ENCODE assay signal across 8 cellular contexts in the genomic region with DNA sequence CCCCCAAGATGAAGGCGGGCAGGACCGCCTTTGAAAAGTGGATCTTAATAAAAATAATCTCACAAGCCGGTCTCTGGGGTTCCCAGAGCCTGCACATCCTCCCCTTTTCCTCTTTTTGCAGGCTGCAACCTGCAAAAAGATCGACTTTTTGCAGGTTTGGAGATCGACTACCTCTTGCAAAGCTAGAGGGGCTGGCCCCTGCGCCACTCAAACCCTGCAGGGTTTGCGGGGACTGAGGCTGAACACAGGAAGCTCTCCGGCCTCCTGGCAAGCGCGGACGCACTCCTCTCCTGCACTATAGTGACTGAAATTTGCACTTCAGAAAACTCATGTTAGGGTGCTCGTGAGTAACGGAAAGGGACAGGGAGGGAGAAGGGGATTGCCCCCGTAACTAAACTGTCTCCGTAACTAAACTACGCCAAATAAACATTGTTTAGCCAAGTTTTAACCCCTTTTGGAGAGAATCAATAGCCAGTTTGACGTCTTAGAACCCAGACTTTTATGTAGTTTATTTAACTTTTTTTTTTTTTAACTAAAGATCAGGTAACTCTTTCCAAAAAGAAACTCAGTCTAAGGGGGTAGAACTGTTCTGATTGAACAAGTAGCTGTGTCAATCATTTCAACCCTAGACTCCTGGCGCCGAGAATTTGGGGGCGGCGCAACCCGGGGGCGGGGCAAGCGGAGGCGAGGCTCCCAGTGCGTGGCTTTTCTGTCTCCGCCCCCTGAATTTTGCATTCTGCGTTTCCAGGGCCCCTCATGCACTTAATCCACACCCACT. TPM values are rescaled to one million over a fixed set of nuclear protein-coding genes. Genes with fewer than 3 reads are reported as not detected.
DNase-seq lines count a peak whose midpoint lies in the region; ATAC-seq and TF ChIP-seq lines count a peak whose summit lies in the region.

No MANE protein-coding gene starts in this region.

- no peaks in the 10 kb centered on the region for H3K79me2 ChIP-seq in GM23248 (ENCODE audit: insufficient read depth)

- 1 to 2% methylated on average over 28 of the region's 28 CpGs for WGBS in GM23248 (ENCODE audit: low coverage in 1 of 2, low lambda C conversion rate in 2 of 2, missing lambda C conversion rate in 2 of 2), 2 experiments
- 2% methylated on average over 28 of the region's 28 CpGs for WGBS in liver

- ATAC-seq in HG03108 (IDR thresholded peaks at IDR 0.05; ENCODE audit: unreplicated experiment): no peak

- peak overlapping the region; percentile 68 for H3K27ac Mint-ChIP-seq in activated CD4-positive, alpha-beta T cell treated with anti-CD3 and anti-CD28 coated beads, Interleukin-2, amount 10 ng/mL, durations not matched to agents 7 days and 5 days

- POLR2A ChIA-PET in activated CD4-positive, alpha-beta T cell treated with anti-CD3 and anti-CD28 coated beads, Interleukin-2, amount 10 ng/mL, durations not matched to agents 7 days and 5 days (lab: Charles Lee): interaction anchor here (0.7 kb wide), 1 partner anchor 165 kb away, joined by 3 read pairs; no protein-coding TSS in a partner anchor

- H3K4me2 ChIP-seq in GM23248 (ENCODE audit: unreplicated experiment): peak overlapping the region; percentile 87

- peak overlapping the region; percentile 58 for H2AFZ ChIP-seq in GM23248

- peak overlapping the region; percentile 71 for H3K4me3 Mint-ChIP-seq in activated CD4-positive, alpha-beta T cell treated with anti-CD3 and anti-CD28 coated beads, Interleukin-2, amount 10 ng/mL, durations not matched to agents 7 days and 5 days

- no peaks in the 10 kb centered on the region for H3K9me3 ChIP-seq in GM23248 (ENCODE audit: low read depth)
- H3K9me3 ChIP-seq in liver (ENCODE audit: control insufficient read depth in 4 of 4, low read length in 3 of 4): no peaks in the 10 kb centered on the region

- H3K4me3 ChIP-seq in GM23248: peak overlapping the region; percentile 81
- H3K4me3 ChIP-seq in liver (ENCODE audit: low read depth in 1 of 3, low read length in 3 of 3): peak overlapping the region in 2 of 3 donors; percentile 16 to 23

- H3K4me1 Mint-ChIP-seq in activated CD4-positive, alpha-beta T cell treated with anti-CD3 and anti-CD28 coated beads, Interleukin-2, amount 10 ng/mL, durations not matched to agents 7 days and 5 days: peaks cover 29% of the 10 kb centered on the region

- H3K36me3 Mint-ChIP-seq in activated CD4-positive, alpha-beta T cell treated with anti-CD3 and anti-CD28 coated beads, Interleukin-2, amount 10 ng/mL, durations not matched to agents 7 days and 5 days (ENCODE audit: low read depth): no peaks in the 10 kb centered on the region

- peak; percentile 56 for DNase-seq in AG08395 (ENCODE audit: low spot score)
- peak; percentile 75 for DNase-seq in GM23248
- peak; percentile 86 for DNase-seq in NCI-H2196 (lab: John Stamatoyannopoulos, UW; ENCODE audit: unreplicated experiment)
- DNase-seq in activated CD4-positive, alpha-beta T cell treated with anti-CD3 and anti-CD28 coated beads, Interleukin-2, amount 10 ng/mL, durations not matched to agents 7 days and 5 days: peak; percentile 74
- DNase-seq in dedifferentiated amniotic fluid mesenchymal stem cell (ENCODE audit: extremely low spot score): peak; percentile 79
- DNase-seq in stimulated activated CD4-positive, alpha-beta T cell treated with anti-CD3 and anti-CD28 coated beads, Interleukin-4, amount 100 ng/mL, for 24 hours: peak; percentile 47

- H3K9ac ChIP-seq in GM23248: peak overlapping the region; percentile 74
- H3K9ac ChIP-seq in liver (ENCODE audit: low read depth in 1 of 2, low read length in 2 of 2): peak overlapping the region in 1 of 2 donors; percentile 63

- CTCF ChIA-PET in activated CD4-positive, alpha-beta T cell treated with anti-CD3 and anti-CD28 coated beads, Interleukin-2, amount 10 ng/mL, durations not matched to agents 7 days and 5 days (lab: Charles Lee): interaction anchor here (1.0 to 1.8 kb wide), 3 partner anchors 15 to 1063 kb away, joined by 3 to 5 read pairs (median 3); no protein-coding TSS in a partner anchor

- H3K36me3 ChIP-seq in GM23248 (ENCODE audit: low read depth) (no peaks in the 10 kb centered on the region), liver (ENCODE audit: control insufficient read depth in 4 of 4, insufficient read depth in 3 of 4, low read depth in 1 of 4, low read length in 3 of 4) (no peaks in the 10 kb centered on the region)

- H3K9me2 ChIP-seq in GM23248 (ENCODE audit: insufficient read depth): no peaks in the 10 kb centered on the region

- H3F3A ChIP-seq in GM23248 (ENCODE audit: insufficient read depth): peaks cover 13% of the 10 kb centered on the region

- TF ChIP-seq RAD21 in liver (IDR thresholded peaks at IDR 0.05): no peak

- TF ChIP-seq CTCF in liver (IDR thresholded peaks at IDR 0.05; ENCODE audit: low read depth, low read length, missing input control): no peak

- peaks cover 76% of the 10 kb centered on the region for H3K27me3 Mint-ChIP-seq in activated CD4-positive, alpha-beta T cell treated with anti-CD3 and anti-CD28 coated beads, Interleukin-2, amount 10 ng/mL, durations not matched to agents 7 days and 5 days

- H3K9me3 Mint-ChIP-seq in activated CD4-positive, alpha-beta T cell treated with anti-CD3 and anti-CD28 coated beads, Interleukin-2, amount 10 ng/mL, durations not matched to agents 7 days and 5 days: no peaks in the 10 kb centered on the region

- H3K4me1 ChIP-seq in GM23248 (ENCODE audit: insufficient read depth) (peaks cover 16% of the 10 kb centered on the region), liver (ENCODE audit: control insufficient read depth in 4 of 4, insufficient read depth in 4 of 4, low read length in 3 of 4) (peaks cover 12 to 29% (median 19%) of the 10 kb centered on the region in 4 donors)

- peak overlapping the region; percentile 14 for H3K27ac ChIP-seq in GM23248
- no peak overlapping the region for H3K27ac ChIP-seq in liver (ENCODE audit: low read depth in 1 of 2, low read length in 2 of 2)

- H4K20me1 ChIP-seq in GM23248 (ENCODE audit: insufficient read depth): no peaks in the 10 kb centered on the region

- no peaks in the 10 kb centered on the region for H3K27me3 ChIP-seq in GM23248 (replicated peaks; ENCODE audit: insufficient read depth)
- H3K27me3 ChIP-seq in liver (ENCODE audit: control insufficient read depth in 4 of 4, insufficient read depth in 4 of 4, low read length in 3 of 4): peaks cover 0 to 14% (median 9%) of the 10 kb centered on the region in 4 donors

- in situ Hi-C loops in GM23248 (cut with MboI): loop anchor here (10.0 kb wide), 1 partner anchor 822 kb away; no protein-coding TSS in a partner anchor

TF ChIP-seq in liver, 16 proteins besides CTCF, POLR2A, EP300 and RAD21 (continues in another document):
- no peak for TF ChIP-seq TAF1 (conservative IDR thresholded peaks at IDR 0.05)
- no peak for TF ChIP-seq SP1 (IDR thresholded peaks at IDR 0.05)
- no peak for TF ChIP-seq GABPA (IDR thresholded peaks at IDR 0.05 in 1 of 2, conservative IDR thresholded peaks at IDR 0.05 in 1 of 2)
- no peak for TF ChIP-seq FOXA1 (IDR thresholded peaks at IDR 0.05)
- no peak for TF ChIP-seq FOXA2 (IDR thresholded peaks at IDR 0.05)
- TF ChIP-seq, protein P1, sequence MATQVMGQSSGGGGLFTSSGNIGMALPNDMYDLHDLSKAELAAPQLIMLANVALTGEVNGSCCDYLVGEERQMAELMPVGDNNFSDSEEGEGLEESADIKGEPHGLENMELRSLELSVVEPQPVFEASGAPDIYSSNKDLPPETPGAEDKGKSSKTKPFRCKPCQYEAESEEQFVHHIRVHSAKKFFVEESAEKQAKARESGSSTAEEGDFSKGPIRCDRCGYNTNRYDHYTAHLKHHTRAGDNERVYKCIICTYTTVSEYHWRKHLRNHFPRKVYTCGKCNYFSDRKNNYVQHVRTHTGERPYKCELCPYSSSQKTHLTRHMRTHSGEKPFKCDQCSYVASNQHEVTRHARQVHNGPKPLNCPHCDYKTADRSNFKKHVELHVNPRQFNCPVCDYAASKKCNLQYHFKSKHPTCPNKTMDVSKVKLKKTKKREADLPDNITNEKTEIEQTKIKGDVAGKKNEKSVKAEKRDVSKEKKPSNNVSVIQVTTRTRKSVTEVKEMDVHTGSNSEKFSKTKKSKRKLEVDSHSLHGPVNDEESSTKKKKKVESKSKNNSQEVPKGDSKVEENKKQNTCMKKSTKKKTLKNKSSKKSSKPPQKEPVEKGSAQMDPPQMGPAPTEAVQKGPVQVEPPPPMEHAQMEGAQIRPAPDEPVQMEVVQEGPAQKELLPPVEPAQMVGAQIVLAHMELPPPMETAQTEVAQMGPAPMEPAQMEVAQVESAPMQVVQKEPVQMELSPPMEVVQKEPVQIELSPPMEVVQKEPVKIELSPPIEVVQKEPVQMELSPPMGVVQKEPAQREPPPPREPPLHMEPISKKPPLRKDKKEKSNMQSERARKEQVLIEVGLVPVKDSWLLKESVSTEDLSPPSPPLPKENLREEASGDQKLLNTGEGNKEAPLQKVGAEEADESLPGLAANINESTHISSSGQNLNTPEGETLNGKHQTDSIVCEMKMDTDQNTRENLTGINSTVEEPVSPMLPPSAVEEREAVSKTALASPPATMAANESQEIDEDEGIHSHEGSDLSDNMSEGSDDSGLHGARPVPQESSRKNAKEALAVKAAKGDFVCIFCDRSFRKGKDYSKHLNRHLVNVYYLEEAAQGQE (IDR thresholded peaks at IDR 0.05): no peak
- TF ChIP-seq, protein P2, sequence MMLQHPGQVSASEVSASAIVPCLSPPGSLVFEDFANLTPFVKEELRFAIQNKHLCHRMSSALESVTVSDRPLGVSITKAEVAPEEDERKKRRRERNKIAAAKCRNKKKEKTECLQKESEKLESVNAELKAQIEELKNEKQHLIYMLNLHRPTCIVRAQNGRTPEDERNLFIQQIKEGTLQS (IDR thresholded peaks at IDR 0.05): no peak
- TF ChIP-seq YY1 (IDR thresholded peaks at IDR 0.05): no peak
- TF ChIP-seq NR2F2 (IDR thresholded peaks at IDR 0.05): no peak
- no peak for TF ChIP-seq JUND (IDR thresholded peaks at IDR 0.05)
- TF ChIP-seq EGR1 (IDR thresholded peaks at IDR 0.05; ENCODE audit: low read depth in 2 of 2): no peak

RNA-seq across cellular contexts. Expression of a gene that starts 2.5 kb away (rescaled TPM):
- total RNA-seq in GM23248 (2014; rRNA removed; shearing (Covaris generic)): 117 TPM in 2 replicates
- polyA plus RNA-seq in GM23248 (2016; fragmentation: Nextera tagmentation; extraction: Ambion mirVana) (37.9 and 39.8 TPM in 2 replicates), liver (10 to 100 TPM; 13.0 to 15.7 TPM)
- not detected for total RNA-seq in activated CD4-positive, alpha-beta T cell treated with anti-CD3 and anti-CD28 coated beads, Interleukin-2, amount 10 ng/mL, durations not matched to agents 7 days and 5 days
- total RNA-seq in liver: 10 to 100 TPM in 1 of 2 donors, 1 to 10 TPM in 1; 2.3 to 43.4 TPM

RNA-seq across cellular contexts. Expression of a gene that starts 59.6 kb away (rescaled TPM):
- 24.0 and 40.1 TPM in 2 replicates for total RNA-seq in GM23248 (2014; rRNA removed; shearing (Covaris generic))
- polyA plus RNA-seq in GM23248 (2016; fragmentation: Nextera tagmentation; extraction: Ambion mirVana) (5.6 and 12.6 TPM in 2 replicates), liver (1,000 to 10,000 TPM in 1 of 2 donors, 100 to 1,000 TPM in 1; 462 to 1,119 TPM)
- 10 to 100 TPM; 10.3 to 10.9 TPM for total RNA-seq in activated CD4-positive, alpha-beta T cell treated with anti-CD3 and anti-CD28 coated beads, Interleukin-2, amount 10 ng/mL, durations not matched to agents 7 days and 5 days
- 100 to 1,000 TPM in 1 of 2 donors, 10 to 100 TPM in 1; 88.8 to 242 TPM for total RNA-seq in liver
